Comparison of ENCODE assay signal across 17 cellular contexts in the genomic region with DNA sequence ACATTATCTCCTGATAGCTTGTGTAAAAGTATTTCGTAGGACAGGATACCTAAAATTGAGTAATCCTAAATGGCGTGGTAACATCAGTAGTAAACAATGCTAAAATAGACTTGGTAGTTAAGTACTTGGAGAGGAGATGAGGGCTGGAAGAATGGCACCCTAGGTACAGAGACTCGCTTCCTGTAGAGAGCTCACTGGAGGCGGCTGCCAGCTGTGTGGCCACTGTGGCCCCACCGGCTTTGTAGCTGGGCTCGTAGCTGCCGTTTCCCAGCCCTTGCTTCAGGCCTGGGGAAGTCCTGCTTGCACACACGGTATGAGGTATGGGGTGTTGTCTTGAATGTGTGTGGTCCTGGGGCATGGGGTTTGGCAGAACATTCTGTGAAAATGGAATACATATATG. TPM values are rescaled to one million over a fixed set of nuclear protein-coding genes. Genes with fewer than 3 reads are reported as not detected.
DNase-seq lines count a peak whose midpoint lies in the region; ATAC-seq, FAIRE-seq and TF ChIP-seq lines count a peak whose summit lies in the region.
"Had no signal": no experiment of that assay in that cellular context is flagged by ENCODE, and none has a peak within 500 bp of the region (broad histone marks: within the 10 kb centered on the region; RNA-seq: fewer than 3 reads in every experiment).

No MANE protein-coding gene starts in this region.

- in situ Hi-C loops in GM12878 (cut with MboI), result no loop called here

- no peak for TF ChIP-seq EP300 in GM12878 (IDR thresholded peaks at IDR 0.05; ENCODE audit: borderline replicate concordance in 1 of 2, control insufficient read depth in 1 of 2, low read depth in 2 of 2, low read length in 2 of 2)

- no peaks in the 10 kb centered on the region for H3K79me2 ChIP-seq in GM12878 (ENCODE audit: control insufficient read depth, insufficient read depth, low read length)
- H3K79me2 ChIP-seq: hepatocyte had no signal

- H3K27me3 Mint-ChIP-seq in MCF 10A (ENCODE audit: insufficient read depth, unreplicated experiment), result no peaks in the 10 kb centered on the region
- H3K27me3 Mint-ChIP-seq in CD4-positive, alpha-beta memory T cell, result no peaks in the 10 kb centered on the region
- H3K27me3 Mint-ChIP-seq: T-cell had no signal

- no peaks in the 10 kb centered on the region for H3K9me3 Mint-ChIP-seq in MCF 10A (ENCODE audit: unreplicated experiment)
- H3K9me3 Mint-ChIP-seq in CD4-positive, alpha-beta memory T cell, result no peaks in the 10 kb centered on the region
- H3K9me3 Mint-ChIP-seq: activated T-cell treated with anti-CD3 and anti-CD28 coated beads, Interleukin-2, amount 50 U/mL, for 4 hours; T-cell had no signal

- no peak for TF ChIP-seq RAD21 in GM12878 (IDR thresholded peaks at IDR 0.05; ENCODE audit: insufficient read depth, low read depth, low read length)

- 98% methylated on average over 8 of the region's 8 CpGs for WGBS in GM12878 (ENCODE audit: insufficient coverage, insufficient replicate concordance, low lambda C conversion rate, missing lambda C conversion rate)

- ATAC-seq in GM12878, result no peak
- ATAC-seq in HG03432 (IDR thresholded peaks at IDR 0.05; ENCODE audit: unreplicated experiment), result no peak
- ATAC-seq: activated T-cell treated with anti-CD3 and anti-CD28 coated beads, Interleukin-2, amount 50 U/mL, for 4 hours; T-cell had no signal

- H3K4me3 ChIP-seq in breast epithelium (no peak overlapping the region), GM12878 (no peak overlapping the region), neutrophil (ENCODE audit: low read depth in 1 of 2, low read length in 1 of 2) (peak overlapping the region; percentile 30 to 44)
- H3K4me3 ChIP-seq in CD4-positive, alpha-beta memory T cell (ENCODE audit: low read length in 2 of 2), result no peak overlapping the region
- H3K4me3 ChIP-seq: esophagus muscularis mucosa, hepatocyte had no signal

- no peaks in the 10 kb centered on the region for H4K20me1 ChIP-seq in GM12878 (ENCODE audit: control insufficient read depth, insufficient read depth)

- H3K36me3 Mint-ChIP-seq in MCF 10A (ENCODE audit: insufficient read depth, unreplicated experiment), result peaks cover 37% of the 10 kb centered on the region
- H3K36me3 Mint-ChIP-seq in CD4-positive, alpha-beta memory T cell, result peaks cover 40 to 43% of the 10 kb centered on the region in 2 donors

- BruUV-seq in MCF 10A (replicated peaks; lab: Mats Ljungman, UMichigan) (TSS peak; percentile 50), GM12878 (replicated peaks; lab: Mats Ljungman, UMichigan) (TSS peak; percentile 65)

- H3K27me3 ChIP-seq in breast epithelium, result no peaks in the 10 kb centered on the region
- no peaks in the 10 kb centered on the region for H3K27me3 ChIP-seq in GM12878 (replicated peaks in 1 of 2; ENCODE audit: control insufficient read depth in 2 of 2, insufficient read depth in 2 of 2, low read length in 1 of 2)
- no peaks in the 10 kb centered on the region for H3K27me3 ChIP-seq in neutrophil
- H3K27me3 ChIP-seq in CD4-positive, alpha-beta memory T cell (ENCODE audit: insufficient read depth, low read length), result no peaks in the 10 kb centered on the region
- H3K27me3 ChIP-seq: esophagus muscularis mucosa, hepatocyte had no signal

- CTCF ChIA-PET in MCF 10A (lab: Yijun Ruan, JAX), result interaction anchor here (0.6 to 3.6 kb wide), 15 partner anchors 11 to 279 kb away, joined by 3 to 20 read pairs (median 5); no protein-coding TSS in a partner anchor
- CTCF ChIA-PET in GM12878 (lab: Yijun Ruan, JAX), result interaction anchor here (0.6 to 2.4 kb wide), 11 partner anchors 12 to 484 kb away, joined by 3 to 11 read pairs (median 4); no protein-coding TSS in a partner anchor
- CTCF ChIA-PET in CD4-positive, alpha-beta memory T cell (lab: Charles Lee; ENCODE audit: partially characterized antibody), result interaction anchor here (0.7 to 1.5 kb wide), 5 partner anchors 15 to 142 kb away, joined by 3 to 4 read pairs (median 3); a partner anchor contains a TSS

- no peak overlapping the region for H2AFZ ChIP-seq in GM12878 (ENCODE audit: control insufficient read depth, low read depth, low read length)
- H2AFZ ChIP-seq: hepatocyte had no signal

- POLR2A ChIA-PET in MCF 10A (lab: Yijun Ruan, JAX) (interaction anchor here (0.8 to 2.1 kb wide), 6 partner anchors 12 to 135 kb away, joined by 3 to 10 read pairs (median 4); a partner anchor contains a TSS), GM12878 (lab: Charles Lee) (interaction anchor here (0.7 kb wide), 1 partner anchor 13 kb away, joined by 3 read pairs; no protein-coding TSS in a partner anchor)
- POLR2A ChIA-PET in CD4-positive, alpha-beta memory T cell (lab: Charles Lee; ENCODE audit: partially characterized antibody), result interaction anchor here (1.1 kb wide), 1 partner anchor 58 kb away, joined by 4 read pairs; a partner anchor contains a TSS

- no peak overlapping the region for H3K9ac ChIP-seq in GM12878 (ENCODE audit: control insufficient read depth, insufficient read depth, low read length)

- SMC1A ChIA-PET in GM12878 (lab: Charles Lee; ENCODE audit: uncharacterized antibody, unreplicated experiment), result interaction anchor here (0.6 to 2.6 kb wide), 9 partner anchors 11 to 1666 kb away, joined by 3 to 12 read pairs (median 4); no protein-coding TSS in a partner anchor

- H3K27ac ChIP-seq in breast epithelium, result no peak overlapping the region
- H3K27ac ChIP-seq in GM12878 (ENCODE audit: control insufficient read depth, insufficient read depth), result no peak overlapping the region
- H3K27ac ChIP-seq in neutrophil, result peak overlapping the region; percentile 77
- no peak overlapping the region for H3K27ac ChIP-seq in CD4-positive, alpha-beta memory T cell (ENCODE audit: low read depth, low read length)
- H3K27ac ChIP-seq: esophagus muscularis mucosa, hepatocyte had no signal

- RAD21 ChIA-PET in GM12878 (lab: Charles Lee; ENCODE audit: unreplicated experiment), result interaction anchor here (0.5 to 2.1 kb wide), 6 partner anchors 12 to 856 kb away, joined by 3 to 6 read pairs (median 4); no protein-coding TSS in a partner anchor

- DNase-seq in MCF 10A (ENCODE audit: unreplicated experiment) (no peak), breast epithelium (ENCODE audit: low spot score in 2 of 2) (no peak), GM12878 (ENCODE audit: low read depth, low spot score) (no peak), NCI-H1436 treated with DMSO at 0.1 percent for 48 hours (lab: John Stamatoyannopoulos, UW) (no peak), NCI-H510A (lab: John Stamatoyannopoulos, UW) (no peak)
- DNase-seq in CD4-positive, alpha-beta memory T cell, result no peak
- DNase-seq: activated CD4-positive, alpha-beta T cell treated with anti-CD3 and anti-CD28 coated beads for 48 hours; activated T-cell treated with anti-CD3 and anti-CD28 coated beads, Interleukin-2, amount 50 U/mL, for 4 hours; anterior cingulate cortex; cortex of kidney; NCI-H2171 had no signal

- H3K36me3 ChIP-seq in breast epithelium (no peaks in the 10 kb centered on the region), GM12878 (ENCODE audit: control insufficient read depth in 2 of 2, insufficient read depth in 2 of 2, low read length in 1 of 2) (peaks cover 13 to 38% of the 10 kb centered on the region in 2 experiments), neutrophil (no peaks in the 10 kb centered on the region)
- H3K36me3 ChIP-seq in CD4-positive, alpha-beta memory T cell (ENCODE audit: insufficient read depth, low read length), result peaks cover 10% of the 10 kb centered on the region

- H3K4me3 Mint-ChIP-seq in MCF 10A (ENCODE audit: unreplicated experiment), result peak overlapping the region; percentile 6
- no peak overlapping the region for H3K4me3 Mint-ChIP-seq in CD4-positive, alpha-beta memory T cell
- H3K4me3 Mint-ChIP-seq: activated T-cell treated with anti-CD3 and anti-CD28 coated beads, Interleukin-2, amount 50 U/mL, for 4 hours; T-cell had no signal

- no peak overlapping the region for H3K4me2 ChIP-seq in GM12878 (ENCODE audit: control insufficient read depth, insufficient read depth)
- H3K4me2 ChIP-seq: hepatocyte had no signal

- H3K4me1 ChIP-seq in breast epithelium (no peaks in the 10 kb centered on the region), GM12878 (ENCODE audit: control insufficient read depth, insufficient read depth, low read length) (peaks cover 5% of the 10 kb centered on the region), neutrophil (ENCODE audit: control insufficient read depth in 1 of 2, insufficient read depth in 1 of 2, low read depth in 1 of 2, low read length in 1 of 2) (peaks cover 28 to 31% of the 10 kb centered on the region in 2 experiments)
- H3K4me1 ChIP-seq in CD4-positive, alpha-beta memory T cell (ENCODE audit: insufficient read depth, low read length), result no peaks in the 10 kb centered on the region

- FAIRE-seq in GM12878 (lab: Jason Lieb, UNC), result no peak
- FAIRE-seq: G401.6 had no signal

- intact Hi-C loops in MCF 10A (cut with micrococcal nuclease) (no loop called here), breast epithelium (cut with DNase I; ENCODE audit: low total_unique reads) (no loop called here), GM12878 (cut with micrococcal nuclease; ENCODE audit: unreplicated experiment) (no loop called here)
- intact Hi-C loops in CD4-positive, alpha-beta memory T cell (cut with micrococcal nuclease), result no loop called here

- TF ChIP-seq POLR2A in breast epithelium (IDR thresholded peaks at IDR 0.05), result no peak
- TF ChIP-seq POLR2A in GM12878 (IDR thresholded peaks at IDR 0.05; ENCODE audit: low read depth, low read length), result no peak

- H3K9me3 ChIP-seq in breast epithelium (no peaks in the 10 kb centered on the region), GM12878 (replicated peaks; ENCODE audit: control insufficient read depth, insufficient read depth, low read length) (no peaks in the 10 kb centered on the region), neutrophil (no peaks in the 10 kb centered on the region)
- no peaks in the 10 kb centered on the region for H3K9me3 ChIP-seq in CD4-positive, alpha-beta memory T cell (ENCODE audit: control insufficient read depth in 1 of 2, low read length in 2 of 2)
- H3K9me3 ChIP-seq: esophagus muscularis mucosa had no signal

- TF ChIP-seq CTCF in MCF 10A (IDR thresholded peaks at IDR 0.05; ENCODE audit: unreplicated experiment), result no peak
- TF ChIP-seq CTCF in breast epithelium (IDR thresholded peaks at IDR 0.05), result no peak
- TF ChIP-seq CTCF in GM12878 (IDR thresholded peaks at IDR 0.05 in 2 of 3, conservative IDR thresholded peaks at IDR 0.05 in 1 of 3; ENCODE audit: control insufficient read depth in 2 of 3, extremely low read depth in 1 of 3, insufficient read depth in 1 of 3, low read depth in 3 of 3, low read length in 3 of 3), result no peak
- no peak for TF ChIP-seq CTCF in neutrophil (IDR thresholded peaks at IDR 0.05)

- peaks cover 18% of the 10 kb centered on the region for H3K4me1 Mint-ChIP-seq in MCF 10A (ENCODE audit: insufficient read depth, unreplicated experiment)
- H3K4me1 Mint-ChIP-seq in CD4-positive, alpha-beta memory T cell, result no peaks in the 10 kb centered on the region

- H3K27ac Mint-ChIP-seq in MCF 10A (ENCODE audit: low read depth, unreplicated experiment), result peak overlapping the region; percentile 80
- H3K27ac Mint-ChIP-seq in CD4-positive, alpha-beta memory T cell, result peak overlapping the region in 2 of 7 donors; percentile 48 to 49
- H3K27ac Mint-ChIP-seq: T-cell had no signal

RNA-seq across cellular contexts. Expression of a gene that starts 57.9 kb away (rescaled TPM):
- total RNA-seq in MCF 10A (2022), result 20.2 and 27.8 TPM in 2 replicates
- total RNA-seq in breast epithelium, result 100 to 1,000 TPM in 1 of 3 donors, 10 to 100 TPM in 2; 41.3 to 111 (median 46.7) TPM
- total RNA-seq in GM12878 (2013; cell fraction: nucleolus; rRNA removed), result 51.9 and 58.3 TPM in 2 replicates
- 42.0 and 44.3 TPM in 2 replicates for total RNA-seq in GM12878 (2014; rRNA removed)
- total RNA-seq in GM12878 (2014; rRNA removed; fragmentation: Illumina TruSeq; extraction: Trizol), result 28.1 and 28.7 TPM in 2 replicates
- 32.3 and 33.2 TPM in 2 replicates for total RNA-seq in GM12878 (2021)
- 11.5 TPM for polyA plus RNA-seq in GM12878 (2011; ENCODE audit: low read depth)
- polyA plus RNA-seq in GM12878 (2011; rRNA removed), result 14.1 and 21.1 TPM in 2 replicates
- 22.0 and 26.6 TPM in 2 replicates for polyA plus RNA-seq in GM12878 (2011; cell fraction: cytosol; rRNA removed)
- 34.5 and 44.1 TPM in 2 replicates for polyA plus RNA-seq in GM12878 (2011; cell fraction: nucleus; rRNA removed)
- polyA plus RNA-seq in GM12878 (2012), result 15.4 and 17.0 TPM in 2 replicates
- 38.0 and 45.2 TPM in 2 replicates for polyA plus RNA-seq in GM12878 (2014; fragmentation: Illumina TruSeq; extraction: Trizol)
- polyA plus RNA-seq in GM12878 (2014; fragmentation: Nextera tagmentation; extraction: Ambion mirVana), result 10 to 100 TPM; 21.1 to 28.6 TPM
- 27.5 and 29.8 TPM in 2 replicates for polyA plus RNA-seq in GM12878 (2014; rRNA removed)
- 10 to 100 TPM; 43.4 to 46.8 TPM for polyA plus RNA-seq in GM12878 (2016; fragmentation: Nextera tagmentation; extraction: Ambion mirVana)
- polyA minus RNA-seq in GM12878 (2011; rRNA and poly(A)+ RNA removed), result 23.5 and 29.4 TPM in 2 replicates
- 12.0 and 13.6 TPM in 2 replicates for polyA minus RNA-seq in GM12878 (2011; cell fraction: cytosol; rRNA and poly(A)+ RNA removed)
- polyA minus RNA-seq in GM12878 (2011; cell fraction: nucleus; rRNA and poly(A)+ RNA removed), result 30.5 and 40.9 TPM in 2 replicates
- 10 to 100 TPM; 15.2 to 17.8 TPM for total RNA-seq in CD4-positive, alpha-beta memory T cell
- polyA plus RNA-seq in CD4-positive, alpha-beta memory T cell, result 10 to 100 TPM; 15.5 to 21.1 TPM

Comparison
In these comparisons a context has a peak if more than half of its experiments do, and no peak if none do; other contexts are left out.
1. H3K4me3 ChIP-seq: peak in neutrophil (2 of 2); none in breast epithelium (0 of 3), GM12878 (single experiment) and CD4-positive, alpha-beta memory T cell (0 of 2).